Comparison of ENCODE assay signal across 8 cellular contexts in genomic region chr10:178208-178607, GRCh38. TPM values are rescaled to one million over a fixed set of nuclear protein-coding genes. Genes with fewer than 3 reads are reported as not detected.
DNase-seq lines count a peak whose midpoint lies in the region; ATAC-seq and TF ChIP-seq lines count a peak whose summit lies in the region.

No MANE protein-coding gene starts in this region.

- H2AFZ ChIP-seq in PC-3 (ENCODE audit: low read length), result no peak overlapping the region

- no peaks in the 10 kb centered on the region for H4K20me1 ChIP-seq in PC-3 (ENCODE audit: low read length)

- no peaks in the 10 kb centered on the region for H3K36me3 ChIP-seq in PC-3 (ENCODE audit: low read depth, low read length)
- H3K36me3 ChIP-seq in tibial artery, result peaks cover 14 to 29% (median 22%) of the 10 kb centered on the region in 3 donors
- H3K36me3 ChIP-seq in MG63, result peaks cover 11% of the 10 kb centered on the region

- H3K27me3 ChIP-seq in PC-3 (ENCODE audit: low read length), result no peaks in the 10 kb centered on the region
- H3K27me3 ChIP-seq in tibial artery, result no peaks in the 10 kb centered on the region
- H3K27me3 ChIP-seq in MG63, result no peaks in the 10 kb centered on the region

- no TSS peak for BruUV-seq in PC-3 (replicated peaks; lab: Mats Ljungman, UMichigan)

- H3K9me3 ChIP-seq in PC-3 (ENCODE audit: low read length) (no peaks in the 10 kb centered on the region), tibial artery (no peaks in the 10 kb centered on the region), MG63 (no peaks in the 10 kb centered on the region)

- H3K4me2 ChIP-seq in PC-3 (ENCODE audit: low read length), result no peak overlapping the region

- H3K4me3 ChIP-seq in PC-3 (ENCODE audit: low read length) (no peak overlapping the region), fibroblast of the aortic adventitia (ENCODE audit: low read depth, low read length) (no peak overlapping the region), tibial artery (no peak overlapping the region), MG63 (no peak overlapping the region)

- DNase-seq in SHP77 (lab: John Stamatoyannopoulos, UW) (peak; percentile 12 to 22), SHP77 treated with DMSO at 0.1 percent for 48 hours (lab: John Stamatoyannopoulos, UW) (no peak), PC-3 (peak; percentile 38), fibroblast of the aortic adventitia (ENCODE audit: low read depth) (peak; percentile 70), tibial artery (no peak), NCI-H2107 treated with DMSO at 0.1 percent for 48 hours (lab: John Stamatoyannopoulos, UW; ENCODE audit: unreplicated experiment) (no peak), MG63 (no peak)

- no peaks in the 10 kb centered on the region for H3K9me2 ChIP-seq in PC-3 (replicated peaks; ENCODE audit: low read length)

- TF ChIP-seq CTCF in PC-3 (conservative IDR thresholded peaks at IDR 0.05; ENCODE audit: low read depth, low read length) (peak; percentile 51), fibroblast of the aortic adventitia (IDR thresholded peaks at IDR 0.05; ENCODE audit: insufficient read depth, low read length) (peak; percentile 20), tibial artery (IDR thresholded peaks at IDR 0.05) (peak; percentile 33 to 44)

- H3K4me1 ChIP-seq in PC-3 (ENCODE audit: insufficient read depth, low read length) (no peaks in the 10 kb centered on the region), tibial artery (peaks cover 0 to 12% (median 0%) of the 10 kb centered on the region in 4 donors)

- intact Hi-C loops in PC-3 (cut with micrococcal nuclease) (loop anchor here (1.0 to 5.0 kb wide), 2 partner anchors 31 to 59 kb away; no protein-coding TSS in a partner anchor), tibial artery (cut with DNase I; ENCODE audit: low total_unique reads) (no loop called here)

- H3K9ac ChIP-seq in PC-3 (ENCODE audit: low read length), result no peak overlapping the region

- peak; percentile 43 for ATAC-seq in PC-3
- ATAC-seq in GM18861 (IDR thresholded peaks at IDR 0.05; ENCODE audit: unreplicated experiment), result no peak

- H3F3A ChIP-seq in PC-3 (ENCODE audit: low read length, unreplicated experiment), result no peaks in the 10 kb centered on the region

- POLR2A ChIA-PET in PC-3 (lab: Charles Lee; ENCODE audit: unreplicated experiment), result no interaction called here

- H3K79me2 ChIP-seq in PC-3 (ENCODE audit: low read length), result no peaks in the 10 kb centered on the region

- CTCF ChIA-PET in PC-3 (lab: Charles Lee), result no interaction called here

- H3K27ac ChIP-seq in PC-3 (ENCODE audit: low read length) (no peak overlapping the region), tibial artery (no peak overlapping the region)

RNA-seq across cellular contexts. Expression of gene ZMYND11, which starts 43.0 kb away (rescaled TPM):
- total RNA-seq in PC-3 (2014; rRNA removed) (17.0 and 17.1 TPM in 2 replicates), fibroblast of the aortic adventitia (ENCODE audit: low replicate concordance) (47.4 and 71.5 TPM in 2 replicates)
- total RNA-seq in MG63 (2014; rRNA removed; shearing (Covaris generic); ENCODE audit: low replicate concordance), result 43.4 and 49.5 TPM in 2 replicates

Comparison
In these comparisons a context has a peak if more than half of its experiments do, and no peak if none do; other contexts are left out.
1. DNase-seq: peak in SHP77 (2 of 2), PC-3 (single experiment) and fibroblast of the aortic adventitia (single experiment); none in SHP77 treated with DMSO at 0.1 percent for 48 hours (single experiment), tibial artery (0 of 2), NCI-H2107 treated with DMSO at 0.1 percent for 48 hours (single experiment) and MG63 (single experiment).
2. Peak in every context shown above with its lines, with median percentiles within 50 percentile points of each other: CTCF ChIP-seq.